ENCODE assay signal across 1 cellular context in the genomic region with DNA sequence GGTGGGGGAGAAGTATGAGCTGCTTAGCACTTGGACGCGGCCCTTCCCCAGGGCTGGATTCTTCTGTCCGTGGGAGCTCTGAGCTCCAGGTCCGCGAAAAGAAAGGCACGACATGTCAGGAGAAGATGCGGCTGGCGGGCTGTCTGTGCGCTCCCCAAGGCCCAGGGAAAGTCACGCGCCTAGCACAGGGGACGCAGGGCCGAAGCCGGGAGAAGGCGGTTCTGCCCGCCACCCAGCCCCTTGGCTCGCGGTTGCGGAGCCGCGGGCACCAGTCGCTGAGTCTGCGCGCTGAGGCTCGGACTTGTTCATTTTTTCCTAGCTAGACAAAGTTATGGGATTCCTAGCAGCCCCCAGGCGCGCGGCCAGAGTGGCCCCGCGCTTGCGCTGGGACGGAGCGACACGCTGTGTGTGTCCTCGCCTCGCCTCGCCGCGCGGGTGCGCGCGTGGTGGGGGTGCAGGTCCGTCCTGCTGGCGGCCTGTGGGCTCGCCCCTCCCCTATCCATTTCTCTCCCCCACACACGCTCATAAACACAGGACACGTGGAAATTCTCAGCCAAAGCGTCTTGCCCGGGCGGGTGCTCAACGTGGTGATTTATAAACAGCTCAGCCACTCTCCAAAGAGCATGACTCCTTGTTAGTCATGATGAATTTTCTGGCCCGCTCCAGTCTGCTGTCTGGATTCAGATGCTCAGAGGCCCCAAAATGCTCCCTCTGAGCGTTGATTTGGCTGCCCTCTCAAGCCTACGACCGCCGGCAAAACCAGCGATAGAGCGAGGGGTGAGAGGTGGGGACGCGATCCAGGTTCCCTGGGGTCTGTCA.
TF ChIP-seq lines count a peak whose summit lies in the region.

No MANE protein-coding gene starts in this region.

TF ChIP-seq in HEK293, 187 proteins besides CTCF, POLR2A, EP300 and RAD21 (continued from another document):
- TF ChIP-seq ZNF626 (tag by site-specific recombination; IDR thresholded peaks at IDR 0.05), result no peak
- TF ChIP-seq, protein P1, sequence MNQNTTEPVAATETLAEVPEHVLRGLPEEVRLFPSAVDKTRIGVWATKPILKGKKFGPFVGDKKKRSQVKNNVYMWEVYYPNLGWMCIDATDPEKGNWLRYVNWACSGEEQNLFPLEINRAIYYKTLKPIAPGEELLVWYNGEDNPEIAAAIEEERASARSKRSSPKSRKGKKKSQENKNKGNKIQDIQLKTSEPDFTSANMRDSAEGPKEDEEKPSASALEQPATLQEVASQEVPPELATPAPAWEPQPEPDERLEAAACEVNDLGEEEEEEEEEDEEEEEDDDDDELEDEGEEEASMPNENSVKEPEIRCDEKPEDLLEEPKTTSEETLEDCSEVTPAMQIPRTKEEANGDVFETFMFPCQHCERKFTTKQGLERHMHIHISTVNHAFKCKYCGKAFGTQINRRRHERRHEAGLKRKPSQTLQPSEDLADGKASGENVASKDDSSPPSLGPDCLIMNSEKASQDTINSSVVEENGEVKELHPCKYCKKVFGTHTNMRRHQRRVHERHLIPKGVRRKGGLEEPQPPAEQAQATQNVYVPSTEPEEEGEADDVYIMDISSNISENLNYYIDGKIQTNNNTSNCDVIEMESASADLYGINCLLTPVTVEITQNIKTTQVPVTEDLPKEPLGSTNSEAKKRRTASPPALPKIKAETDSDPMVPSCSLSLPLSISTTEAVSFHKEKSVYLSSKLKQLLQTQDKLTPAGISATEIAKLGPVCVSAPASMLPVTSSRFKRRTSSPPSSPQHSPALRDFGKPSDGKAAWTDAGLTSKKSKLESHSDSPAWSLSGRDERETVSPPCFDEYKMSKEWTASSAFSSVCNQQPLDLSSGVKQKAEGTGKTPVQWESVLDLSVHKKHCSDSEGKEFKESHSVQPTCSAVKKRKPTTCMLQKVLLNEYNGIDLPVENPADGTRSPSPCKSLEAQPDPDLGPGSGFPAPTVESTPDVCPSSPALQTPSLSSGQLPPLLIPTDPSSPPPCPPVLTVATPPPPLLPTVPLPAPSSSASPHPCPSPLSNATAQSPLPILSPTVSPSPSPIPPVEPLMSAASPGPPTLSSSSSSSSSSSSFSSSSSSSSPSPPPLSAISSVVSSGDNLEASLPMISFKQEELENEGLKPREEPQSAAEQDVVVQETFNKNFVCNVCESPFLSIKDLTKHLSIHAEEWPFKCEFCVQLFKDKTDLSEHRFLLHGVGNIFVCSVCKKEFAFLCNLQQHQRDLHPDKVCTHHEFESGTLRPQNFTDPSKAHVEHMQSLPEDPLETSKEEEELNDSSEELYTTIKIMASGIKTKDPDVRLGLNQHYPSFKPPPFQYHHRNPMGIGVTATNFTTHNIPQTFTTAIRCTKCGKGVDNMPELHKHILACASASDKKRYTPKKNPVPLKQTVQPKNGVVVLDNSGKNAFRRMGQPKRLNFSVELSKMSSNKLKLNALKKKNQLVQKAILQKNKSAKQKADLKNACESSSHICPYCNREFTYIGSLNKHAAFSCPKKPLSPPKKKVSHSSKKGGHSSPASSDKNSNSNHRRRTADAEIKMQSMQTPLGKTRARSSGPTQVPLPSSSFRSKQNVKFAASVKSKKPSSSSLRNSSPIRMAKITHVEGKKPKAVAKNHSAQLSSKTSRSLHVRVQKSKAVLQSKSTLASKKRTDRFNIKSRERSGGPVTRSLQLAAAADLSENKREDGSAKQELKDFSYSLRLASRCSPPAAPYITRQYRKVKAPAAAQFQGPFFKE (tag by site-specific recombination; IDR thresholded peaks at IDR 0.05; ENCODE audit: borderline replicate concordance), result no peak
- 0 out of 2 replicates have a peak, but pooled peaks have one; percentile 6 for TF ChIP-seq ZXDB (tag by site-specific recombination; IDR thresholded peaks at IDR 0.05)
- TF ChIP-seq ZSCAN4 (tag by site-specific recombination; IDR thresholded peaks at IDR 0.05), result no peak
- TF ChIP-seq ZNF391 (tag by site-specific recombination; IDR thresholded peaks at IDR 0.05; ENCODE audit: borderline replicate concordance, low read depth), result no peak
- TF ChIP-seq OVOL3 (tag by site-specific recombination; IDR thresholded peaks at IDR 0.05), result no peak
- TF ChIP-seq ZNF211 (tag by site-specific recombination; IDR thresholded peaks at IDR 0.05; ENCODE audit: low read depth), result no peak
- TF ChIP-seq ZNF621 (tag by site-specific recombination; IDR thresholded peaks at IDR 0.05), result no peak
- no peak for TF ChIP-seq ZNF133 (tag by site-specific recombination; IDR thresholded peaks at IDR 0.05)
- 0 out of 2 replicates have a peak, but pooled peaks have one; percentile 34 for TF ChIP-seq ZNF223 (tag by site-specific recombination; IDR thresholded peaks at IDR 0.05)
- peak; percentile 41 for TF ChIP-seq ZFHX2 (tag by site-specific recombination; conservative IDR thresholded peaks at IDR 0.05)
- TF ChIP-seq, protein P2, sequence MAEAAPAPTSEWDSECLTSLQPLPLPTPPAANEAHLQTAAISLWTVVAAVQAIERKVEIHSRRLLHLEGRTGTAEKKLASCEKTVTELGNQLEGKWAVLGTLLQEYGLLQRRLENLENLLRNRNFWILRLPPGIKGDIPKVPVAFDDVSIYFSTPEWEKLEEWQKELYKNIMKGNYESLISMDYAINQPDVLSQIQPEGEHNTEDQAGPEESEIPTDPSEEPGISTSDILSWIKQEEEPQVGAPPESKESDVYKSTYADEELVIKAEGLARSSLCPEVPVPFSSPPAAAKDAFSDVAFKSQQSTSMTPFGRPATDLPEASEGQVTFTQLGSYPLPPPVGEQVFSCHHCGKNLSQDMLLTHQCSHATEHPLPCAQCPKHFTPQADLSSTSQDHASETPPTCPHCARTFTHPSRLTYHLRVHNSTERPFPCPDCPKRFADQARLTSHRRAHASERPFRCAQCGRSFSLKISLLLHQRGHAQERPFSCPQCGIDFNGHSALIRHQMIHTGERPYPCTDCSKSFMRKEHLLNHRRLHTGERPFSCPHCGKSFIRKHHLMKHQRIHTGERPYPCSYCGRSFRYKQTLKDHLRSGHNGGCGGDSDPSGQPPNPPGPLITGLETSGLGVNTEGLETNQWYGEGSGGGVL (tag by site-specific recombination; IDR thresholded peaks at IDR 0.05), result 0 out of 2 replicates have a peak, but pooled peaks have one; percentile 12
- TF ChIP-seq ZNF362 (tag by site-specific recombination; IDR thresholded peaks at IDR 0.05), result no peak
- no peak for TF ChIP-seq ZNF596 (tag by site-specific recombination; IDR thresholded peaks at IDR 0.05)
- TF ChIP-seq ZNF214 (tag by site-specific recombination; IDR thresholded peaks at IDR 0.05; ENCODE audit: borderline replicate concordance), result no peak
- TF ChIP-seq HOXC10 (CRISPR knock-in tag; IDR thresholded peaks at IDR 0.05), result no peak
- TF ChIP-seq, protein P3, sequence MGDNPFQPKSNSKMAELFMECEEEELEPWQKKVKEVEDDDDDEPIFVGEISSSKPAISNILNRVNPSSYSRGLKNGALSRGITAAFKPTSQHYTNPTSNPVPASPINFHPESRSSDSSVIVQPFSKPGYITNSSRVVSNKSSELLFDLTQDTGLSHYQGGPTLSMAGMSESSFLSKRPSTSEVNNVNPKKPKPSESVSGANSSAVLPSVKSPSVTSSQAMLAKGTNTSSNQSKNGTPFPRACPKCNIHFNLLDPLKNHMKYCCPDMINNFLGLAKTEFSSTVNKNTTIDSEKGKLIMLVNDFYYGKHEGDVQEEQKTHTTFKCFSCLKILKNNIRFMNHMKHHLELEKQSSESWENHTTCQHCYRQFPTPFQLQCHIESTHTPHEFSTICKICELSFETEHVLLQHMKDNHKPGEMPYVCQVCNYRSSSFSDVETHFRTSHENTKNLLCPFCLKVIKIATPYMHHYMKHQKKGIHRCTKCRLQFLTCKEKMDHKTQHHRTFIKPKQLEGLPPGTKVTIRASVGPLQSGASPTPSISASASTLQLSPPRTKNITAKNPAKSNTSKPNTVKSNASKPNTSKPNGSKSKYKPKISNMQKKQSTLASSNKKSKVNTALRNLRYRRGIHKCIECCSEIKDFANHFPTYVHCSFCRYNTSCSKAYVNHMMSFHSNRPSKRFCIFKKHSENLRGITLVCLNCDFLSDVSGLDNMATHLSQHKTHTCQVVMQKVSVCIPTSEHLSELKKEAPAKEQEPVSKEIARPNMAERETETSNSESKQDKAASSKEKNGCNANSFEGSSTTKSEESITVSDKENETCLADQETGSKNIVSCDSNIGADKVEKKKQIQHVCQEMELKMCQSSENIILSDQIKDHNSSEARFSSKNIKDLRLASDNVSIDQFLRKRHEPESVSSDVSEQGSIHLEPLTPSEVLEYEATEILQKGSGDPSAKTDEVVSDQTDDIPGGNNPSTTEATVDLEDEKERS (tag by site-specific recombination; IDR thresholded peaks at IDR 0.05), result no peak
- TF ChIP-seq ZNF571 (tag by site-specific recombination; IDR thresholded peaks at IDR 0.05), result no peak
- TF ChIP-seq SETDB1 (IDR thresholded peaks at IDR 0.05; ENCODE audit: insufficient read length, low read length), result peak; percentile 43
- TF ChIP-seq ZNF561 (tag by site-specific recombination; IDR thresholded peaks at IDR 0.05; ENCODE audit: borderline replicate concordance), result no peak
- peak; percentile 64; the same call in 1 of the 2 replicates for TF ChIP-seq ZBTB20 (tag by site-specific recombination; IDR thresholded peaks at IDR 0.05)
- no peak for TF ChIP-seq KLF8 (tag by site-specific recombination; IDR thresholded peaks at IDR 0.05)
- no peak for TF ChIP-seq YY1 (tag by site-specific recombination; IDR thresholded peaks at IDR 0.05)
- no peak for TF ChIP-seq ZNF138 (tag by site-specific recombination; IDR thresholded peaks at IDR 0.05; ENCODE audit: borderline replicate concordance)
